In the genomic region with DNA sequence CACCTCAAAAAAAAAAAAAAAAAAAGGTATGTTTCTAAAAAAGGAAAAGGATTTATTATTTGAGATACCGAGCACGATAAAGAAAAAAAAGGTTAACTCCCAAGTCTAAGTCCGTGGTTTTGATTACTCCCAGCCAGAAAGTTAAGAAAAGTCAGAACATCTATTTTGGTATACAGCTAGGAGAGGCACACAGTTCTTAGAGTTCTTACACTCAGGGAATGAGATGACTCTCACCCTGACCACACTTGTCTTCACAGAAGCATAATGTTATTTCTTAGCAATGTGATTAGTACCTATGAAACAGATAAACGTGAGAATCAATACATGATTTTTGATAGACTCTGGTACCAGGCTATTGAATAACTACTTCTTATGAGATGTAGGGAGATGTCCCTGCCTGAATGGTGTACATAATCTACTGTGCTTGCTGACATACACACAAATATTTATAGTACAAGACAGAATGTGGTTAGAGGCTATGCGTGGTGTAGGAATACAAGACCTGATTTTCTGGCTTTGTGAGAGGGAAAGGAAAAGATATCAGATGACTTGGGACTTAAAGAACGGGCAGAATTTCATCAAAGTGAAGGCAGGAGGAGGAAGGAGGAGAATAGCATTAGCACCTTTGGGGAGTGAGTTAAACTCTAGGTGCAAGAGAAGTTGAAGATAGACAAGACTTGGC, we compare ENCODE assay signal across 16 cellular contexts. TPM values are rescaled to one million over a fixed set of nuclear protein-coding genes. Genes with fewer than 3 reads are reported as not detected.
A peak's percentile ranks its signal among the peaks of the same experiment; 100 is the strongest.
DNase-seq lines count a peak whose midpoint lies in the region; ATAC-seq and TF ChIP-seq lines count a peak whose summit lies in the region.
"Had no signal": no experiment of that assay in that cellular context is flagged by ENCODE, and none has a peak within 500 bp of the region (broad histone marks: within the 10 kb centered on the region; RNA-seq: fewer than 3 reads in every experiment).

No MANE protein-coding gene starts in this region.

- no TSS peak for BruUV-seq in Panc1 (replicated peaks; lab: Mats Ljungman, UMichigan)

- H3K4me1 ChIP-seq in Panc1 (ENCODE audit: control insufficient read depth, insufficient read depth, low read length) = peaks cover 85% of the 10 kb centered on the region
- peaks cover 2 to 69% (median 54%) of the 10 kb centered on the region in 3 donors for H3K4me1 ChIP-seq in esophagus squamous epithelium

- peaks cover 24% of the 10 kb centered on the region for H3K36me3 Mint-ChIP-seq in stimulated activated effector memory CD8-positive, alpha-beta T cell treated with anti-CD3 and anti-CD28 coated beads, Interleukin-12 subunit alpha, Interleukin-12 subunit beta, amount 100 ng/mL, for 72 hours
- H3K36me3 Mint-ChIP-seq: naive B cell had no signal

- intact Hi-C loops in Panc1 (cut with micrococcal nuclease; ENCODE audit: unreplicated experiment) = no loop called here
- intact Hi-C loops in esophagus squamous epithelium (cut with DNase I) = no loop called here

- no peak overlapping the region for H3K27ac Mint-ChIP-seq in stimulated activated effector memory CD8-positive, alpha-beta T cell treated with anti-CD3 and anti-CD28 coated beads, Interleukin-12 subunit alpha, Interleukin-12 subunit beta, amount 100 ng/mL, for 72 hours
- H3K27ac Mint-ChIP-seq: activated naive CD4-positive, alpha-beta T cell treated with anti-CD3 and anti-CD28 coated beads for 36 hours; immature natural killer cell had no signal

- H3K9me3 ChIP-seq in Panc1 (ENCODE audit: control insufficient read depth, insufficient read depth, low read depth, low read length) (no peaks in the 10 kb centered on the region), esophagus squamous epithelium (no peaks in the 10 kb centered on the region)
- H3K9me3 ChIP-seq: right atrium auricular region had no signal

- H3K4me3 ChIP-seq in Panc1 (ENCODE audit: low read depth in 2 of 2, low read length in 2 of 2) (no peak overlapping the region), esophagus squamous epithelium (no peak overlapping the region)
- H3K4me3 ChIP-seq: right atrium auricular region had no signal

- in situ Hi-C loops in Panc1 (cut with HindIII; ENCODE audit: low pct_unique_long_range_greater_than_20kb, low sequenced_read_pairs) = no loop called here

- H3K4me1 Mint-ChIP-seq in stimulated activated effector memory CD8-positive, alpha-beta T cell treated with anti-CD3 and anti-CD28 coated beads, Interleukin-12 subunit alpha, Interleukin-12 subunit beta, amount 100 ng/mL, for 72 hours = peaks cover 45% of the 10 kb centered on the region
- H3K4me1 Mint-ChIP-seq: immature natural killer cell had no signal

- 40 to 44% methylated on average over 6 of the region's 6 CpGs for WGBS in esophagus squamous epithelium, 2 donors

- H3K9me3 Mint-ChIP-seq in stimulated activated effector memory CD8-positive, alpha-beta T cell treated with anti-CD3 and anti-CD28 coated beads, Interleukin-12 subunit alpha, Interleukin-12 subunit beta, amount 100 ng/mL, for 72 hours = no peaks in the 10 kb centered on the region
- H3K9me3 Mint-ChIP-seq: activated naive CD4-positive, alpha-beta T cell treated with anti-CD3 and anti-CD28 coated beads for 36 hours; immature natural killer cell; naive B cell had no signal

- H3K4me3 Mint-ChIP-seq in stimulated activated effector memory CD8-positive, alpha-beta T cell treated with anti-CD3 and anti-CD28 coated beads, Interleukin-12 subunit alpha, Interleukin-12 subunit beta, amount 100 ng/mL, for 72 hours = peak overlapping the region; percentile 27
- H3K4me3 Mint-ChIP-seq: activated naive CD4-positive, alpha-beta T cell treated with anti-CD3 and anti-CD28 coated beads for 36 hours; immature natural killer cell had no signal

- DNase-seq in SIG-M5 treated with dmso at 0.1 percent for 504 hours (lab: John Stamatoyannopoulos, UW; ENCODE audit: unreplicated experiment) = peak; percentile 61
- DNase-seq in SIG-M5 (lab: John Stamatoyannopoulos, UW) = no peak
- DNase-seq in Panc1 (ENCODE audit: low read depth, low spot score) = no peak
- DNase-seq in esophagus squamous epithelium (lab: John Stamatoyannopoulos, UW) = no peak
- no peak for DNase-seq in stimulated activated effector memory CD8-positive, alpha-beta T cell treated with anti-CD3 and anti-CD28 coated beads, Interleukin-12 subunit alpha, Interleukin-12 subunit beta, amount 100 ng/mL, for 72 hours (ENCODE audit: low spot score in 2 of 2)
- DNase-seq in NCI-H2196 (lab: John Stamatoyannopoulos, UW; ENCODE audit: unreplicated experiment) = no peak
- no peak for DNase-seq in NCI-H1436 (lab: John Stamatoyannopoulos, UW)
- DNase-seq in cerebellum (ENCODE audit: low spot score) = no peak
- DNase-seq: activated CD4-positive, alpha-beta T cell treated with anti-CD3 and anti-CD28 coated beads for 4 hours; activated naive CD4-positive, alpha-beta T cell treated with anti-CD3 and anti-CD28 coated beads for 36 hours; COR-L47; immature natural killer cell; MV-4-11; naive B cell; NCI-H345 had no signal

- H3K27me3 ChIP-seq in Panc1 (ENCODE audit: control insufficient read depth, insufficient read depth, low read length) (no peaks in the 10 kb centered on the region), esophagus squamous epithelium (no peaks in the 10 kb centered on the region)
- H3K27me3 ChIP-seq: right atrium auricular region had no signal

- POLR2A ChIA-PET in Panc1 (lab: Charles Lee) = no interaction called here

- TF ChIP-seq CTCF in Panc1 (IDR thresholded peaks at IDR 0.05) = no peak
- no peak for TF ChIP-seq CTCF in esophagus squamous epithelium (IDR thresholded peaks at IDR 0.05)

- ATAC-seq in Panc1 = no peak
- peak; percentile 87 for ATAC-seq in stimulated activated effector memory CD8-positive, alpha-beta T cell treated with anti-CD3 and anti-CD28 coated beads, Interleukin-12 subunit alpha, Interleukin-12 subunit beta, amount 100 ng/mL, for 72 hours

- H3K36me3 ChIP-seq in Panc1 (ENCODE audit: control insufficient read depth, insufficient read depth, low read length) = no peaks in the 10 kb centered on the region
- no peaks in the 10 kb centered on the region for H3K36me3 ChIP-seq in esophagus squamous epithelium

- H3K27ac ChIP-seq in Panc1 (ENCODE audit: low read length) = peak overlapping the region; percentile 73
- peak overlapping the region; percentile 27 to 69 (median 66) for H3K27ac ChIP-seq in esophagus squamous epithelium
- H3K27ac ChIP-seq: right atrium auricular region had no signal

- CTCF ChIA-PET in Panc1 (lab: Charles Lee) = no interaction called here

- no peak for TF ChIP-seq POLR2A in esophagus squamous epithelium (IDR thresholded peaks at IDR 0.05)

RNA-seq across cellular contexts. Expression of a gene that starts 31.6 kb away (rescaled TPM):
- total RNA-seq in Panc1 (2021; ENCODE audit: unreplicated experiment) = 155 TPM
- polyA plus RNA-seq in Panc1 (2012; ENCODE audit: insufficient read length) = 69.9 TPM
- total RNA-seq in esophagus squamous epithelium = 10 to 100 TPM; 48.0 to 70.0 (median 62.7) TPM
- total RNA-seq in cerebellum = 16.2 TPM
